In the genomic region with DNA sequence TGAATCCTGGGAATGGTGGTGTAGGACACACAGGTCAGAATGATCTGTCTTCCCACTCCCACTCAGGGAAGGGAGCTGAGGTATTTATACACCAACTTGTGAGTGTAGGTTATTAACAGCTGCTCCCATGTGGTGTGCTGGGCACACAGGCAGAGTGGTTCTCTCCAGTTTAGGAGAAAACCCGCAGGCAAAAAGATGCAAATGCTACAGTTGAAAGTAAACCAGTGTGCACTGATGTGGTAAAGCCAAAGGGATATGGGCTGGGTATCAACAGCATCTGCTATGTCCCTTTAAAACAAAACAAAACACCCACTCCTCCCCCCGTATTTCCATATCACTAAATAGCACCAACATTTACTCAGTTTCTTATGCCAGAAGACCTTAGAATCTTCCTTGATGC, we compare ENCODE assay signal across 24 cellular contexts.
"Had no signal": no experiment of that assay in that cellular context is flagged by ENCODE, and none has a peak within 500 bp of the region (broad histone marks: within the 10 kb centered on the region; RNA-seq: fewer than 3 reads in every experiment).

No MANE protein-coding gene starts in this region.

- H3K27ac ChIP-seq: HL-60, RWPE1 had no signal

- H3K9ac ChIP-seq: SK-N-SH had no signal

- H3K9me3 ChIP-seq: SK-N-SH had no signal

- H3K9me3 Mint-ChIP-seq: T-cell had no signal

- H3K27ac Mint-ChIP-seq: T-cell had no signal

- H3K4me3 Mint-ChIP-seq: IgD-negative memory B cell, T-cell had no signal

- H3K36me3 Mint-ChIP-seq: IgD-negative memory B cell, T-cell had no signal

- DNase-seq: KBM-7; MV-4-11; NCI-H1048; NCI-H1105; NCI-H1417 treated with DMSO at 0.1 percent for 48 hours; NCI-H146; NCI-H1694 treated with DMSO at 0.1 percent for 48 hours; NCI-H1930; NCI-H2081; NCI-H2107; NCI-H345; NCI-H446 treated with DMSO at 0.1 percent for 48 hours; NCI-H510A treated with DMSO at 0.1 percent for 48 hours; NCI-H69; NCI-H774; NK-92 treated with Interleukin-12 subunit alpha and Interleukin-12 subunit beta, amount 100 ng/mL, for 24 hours; PC-3; SHP77; SK-N-SH; SW 1271; T-cell had no signal
